ENCODE assay signal across 1 cellular context in genomic region chr20:36624925-36625324, GRCh38.
TF ChIP-seq lines count a peak whose summit lies in the region.

No MANE protein-coding gene starts in this region.

TF ChIP-seq in HepG2, 621 proteins besides CTCF, POLR2A, EP300 and RAD21:
- TF ChIP-seq REL (CRISPR knock-in tag; conservative IDR thresholded peaks at IDR 0.05): no peak
- TF ChIP-seq HMG20B (CRISPR knock-in tag; conservative IDR thresholded peaks at IDR 0.05): no peak
- peak; percentile 25 to 57; a peak in 2 of 4 replicates for TF ChIP-seq MAFK (conservative IDR thresholded peaks at IDR 0.05 in 1 of 2, IDR thresholded peaks at IDR 0.05 in 1 of 2; ENCODE audit: low read length in 2 of 2)
- no peak for TF ChIP-seq ZNF512B (CRISPR knock-in tag; IDR thresholded peaks at IDR 0.05; ENCODE audit: borderline replicate concordance)
- TF ChIP-seq HIC2 (CRISPR knock-in tag; IDR thresholded peaks at IDR 0.05; ENCODE audit: low read depth): no peak
- TF ChIP-seq PRDM15 (CRISPR knock-in tag; IDR thresholded peaks at IDR 0.05): no peak
- TF ChIP-seq KLF15 (CRISPR knock-in tag; IDR thresholded peaks at IDR 0.05; ENCODE audit: borderline replicate concordance): no peak
- no peak for TF ChIP-seq AHR (CRISPR knock-in tag; IDR thresholded peaks at IDR 0.05)
- no peak for TF ChIP-seq MAZ (IDR thresholded peaks at IDR 0.05; ENCODE audit: borderline replicate concordance, low read depth, low read length)
- no peak for TF ChIP-seq MAZ (CRISPR knock-in tag; IDR thresholded peaks at IDR 0.05; ENCODE audit: low read depth)
- TF ChIP-seq MAFF (IDR thresholded peaks at IDR 0.05; ENCODE audit: low read depth, low read length): peak; percentile 61; the same call in 1 of the 2 replicates
- no peak for TF ChIP-seq SRF (IDR thresholded peaks at IDR 0.05; ENCODE audit: low read depth, low read length)
- TF ChIP-seq ZNF784 (CRISPR knock-in tag; IDR thresholded peaks at IDR 0.05; ENCODE audit: borderline replicate concordance): no peak
